Comparison of ENCODE assay signal across 1 cellular context in the genomic region with DNA sequence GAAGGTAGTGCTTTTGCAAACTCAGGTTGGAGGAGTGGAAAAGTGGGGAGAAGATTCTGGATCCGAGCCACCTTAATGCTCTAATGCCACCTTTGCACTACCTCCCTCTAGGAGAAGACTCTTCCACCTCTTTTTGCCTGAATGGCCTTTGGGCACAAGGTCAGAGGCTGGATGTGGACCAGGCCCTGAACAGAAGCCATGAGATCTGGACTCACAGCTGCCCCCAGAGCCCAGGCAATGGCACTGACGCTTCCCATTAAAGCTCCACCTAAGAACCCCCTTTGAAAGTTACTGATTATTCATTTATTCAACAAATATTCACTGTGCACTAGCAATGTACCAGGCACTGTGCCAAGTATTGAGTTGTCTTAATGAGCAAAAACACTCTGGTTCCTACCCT.
TF ChIP-seq lines count a peak whose summit lies in the region.

No MANE protein-coding gene starts in this region.

TF ChIP-seq in K562, 482 proteins besides CTCF, POLR2A, EP300 and RAD21:
- TF ChIP-seq, protein P1, sequence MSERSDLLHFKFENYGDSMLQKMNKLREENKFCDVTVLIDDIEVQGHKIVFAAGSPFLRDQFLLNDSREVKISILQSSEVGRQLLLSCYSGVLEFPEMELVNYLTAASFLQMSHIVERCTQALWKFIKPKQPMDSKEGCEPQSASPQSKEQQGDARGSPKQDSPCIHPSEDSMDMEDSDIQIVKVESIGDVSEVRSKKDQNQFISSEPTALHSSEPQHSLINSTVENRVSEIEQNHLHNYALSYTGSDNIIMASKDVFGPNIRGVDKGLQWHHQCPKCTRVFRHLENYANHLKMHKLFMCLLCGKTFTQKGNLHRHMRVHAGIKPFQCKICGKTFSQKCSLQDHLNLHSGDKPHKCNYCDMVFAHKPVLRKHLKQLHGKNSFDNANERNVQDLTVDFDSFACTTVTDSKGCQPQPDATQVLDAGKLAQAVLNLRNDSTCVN (CRISPR knock-in tag; IDR thresholded peaks at IDR 0.05), result no peak
- no peak for TF ChIP-seq NR3C1 (CRISPR knock-in tag; IDR thresholded peaks at IDR 0.05)
- TF ChIP-seq, protein P2, sequence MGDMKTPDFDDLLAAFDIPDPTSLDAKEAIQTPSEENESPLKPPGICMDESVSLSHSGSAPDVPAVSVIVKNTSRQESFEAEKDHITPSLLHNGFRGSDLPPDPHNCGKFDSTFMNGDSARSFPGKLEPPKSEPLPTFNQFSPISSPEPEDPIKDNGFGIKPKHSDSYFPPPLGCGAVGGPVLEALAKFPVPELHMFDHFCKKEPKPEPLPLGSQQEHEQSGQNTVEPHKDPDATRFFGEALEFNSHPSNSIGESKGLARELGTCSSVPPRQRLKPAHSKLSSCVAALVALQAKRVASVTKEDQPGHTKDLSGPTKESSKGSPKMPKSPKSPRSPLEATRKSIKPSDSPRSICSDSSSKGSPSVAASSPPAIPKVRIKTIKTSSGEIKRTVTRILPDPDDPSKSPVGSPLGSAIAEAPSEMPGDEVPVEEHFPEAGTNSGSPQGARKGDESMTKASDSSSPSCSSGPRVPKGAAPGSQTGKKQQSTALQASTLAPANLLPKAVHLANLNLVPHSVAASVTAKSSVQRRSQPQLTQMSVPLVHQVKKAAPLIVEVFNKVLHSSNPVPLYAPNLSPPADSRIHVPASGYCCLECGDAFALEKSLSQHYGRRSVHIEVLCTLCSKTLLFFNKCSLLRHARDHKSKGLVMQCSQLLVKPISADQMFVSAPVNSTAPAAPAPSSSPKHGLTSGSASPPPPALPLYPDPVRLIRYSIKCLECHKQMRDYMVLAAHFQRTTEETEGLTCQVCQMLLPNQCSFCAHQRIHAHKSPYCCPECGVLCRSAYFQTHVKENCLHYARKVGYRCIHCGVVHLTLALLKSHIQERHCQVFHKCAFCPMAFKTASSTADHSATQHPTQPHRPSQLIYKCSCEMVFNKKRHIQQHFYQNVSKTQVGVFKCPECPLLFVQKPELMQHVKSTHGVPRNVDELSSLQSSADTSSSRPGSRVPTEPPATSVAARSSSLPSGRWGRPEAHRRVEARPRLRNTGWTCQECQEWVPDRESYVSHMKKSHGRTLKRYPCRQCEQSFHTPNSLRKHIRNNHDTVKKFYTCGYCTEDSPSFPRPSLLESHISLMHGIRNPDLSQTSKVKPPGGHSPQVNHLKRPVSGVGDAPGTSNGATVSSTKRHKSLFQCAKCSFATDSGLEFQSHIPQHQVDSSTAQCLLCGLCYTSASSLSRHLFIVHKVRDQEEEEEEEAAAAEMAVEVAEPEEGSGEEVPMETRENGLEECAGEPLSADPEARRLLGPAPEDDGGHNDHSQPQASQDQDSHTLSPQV (IDR thresholded peaks at IDR 0.05), result no peak
- TF ChIP-seq, protein P3, sequence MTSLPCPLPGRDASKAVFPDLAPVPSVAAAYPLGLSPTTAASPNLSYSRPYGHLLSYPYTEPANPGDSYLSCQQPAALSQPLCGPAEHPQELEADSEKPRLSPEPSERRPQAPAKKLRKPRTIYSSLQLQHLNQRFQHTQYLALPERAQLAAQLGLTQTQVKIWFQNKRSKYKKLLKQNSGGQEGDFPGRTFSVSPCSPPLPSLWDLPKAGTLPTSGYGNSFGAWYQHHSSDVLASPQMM (CRISPR knock-in tag; IDR thresholded peaks at IDR 0.05), result no peak
- TF ChIP-seq ZNF445 (CRISPR knock-in tag; IDR thresholded peaks at IDR 0.05; ENCODE audit: low read depth), result no peak
- TF ChIP-seq HMG20A (CRISPR knock-in tag; conservative IDR thresholded peaks at IDR 0.05), result no peak
- no peak for TF ChIP-seq PHF8 (IDR thresholded peaks at IDR 0.05; ENCODE audit: borderline replicate concordance, low read length)
- TF ChIP-seq STAT6 (CRISPR knock-in tag; IDR thresholded peaks at IDR 0.05), result no peak
- TF ChIP-seq NCOA6 (IDR thresholded peaks at IDR 0.05), result no peak
- TF ChIP-seq, protein P4, sequence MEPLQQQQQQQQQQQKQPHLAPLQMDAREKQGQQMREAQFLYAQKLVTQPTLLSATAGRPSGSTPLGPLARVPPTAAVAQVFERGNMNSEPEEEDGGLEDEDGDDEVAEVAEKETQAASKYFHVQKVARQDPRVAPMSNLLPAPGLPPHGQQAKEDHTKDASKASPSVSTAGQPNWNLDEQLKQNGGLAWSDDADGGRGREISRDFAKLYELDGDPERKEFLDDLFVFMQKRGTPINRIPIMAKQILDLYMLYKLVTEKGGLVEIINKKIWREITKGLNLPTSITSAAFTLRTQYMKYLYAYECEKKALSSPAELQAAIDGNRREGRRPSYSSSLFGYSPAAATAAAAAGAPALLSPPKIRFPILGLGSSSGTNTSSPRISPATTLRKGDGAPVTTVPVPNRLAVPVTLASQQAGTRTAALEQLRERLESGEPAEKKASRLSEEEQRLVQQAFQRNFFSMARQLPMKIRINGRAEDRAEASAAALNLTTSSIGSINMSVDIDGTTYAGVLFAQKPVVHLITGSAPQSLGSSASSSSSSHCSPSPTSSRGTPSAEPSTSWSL (CRISPR knock-in tag; IDR thresholded peaks at IDR 0.05; ENCODE audit: borderline replicate concordance), result no peak
- TF ChIP-seq SP1 (CRISPR knock-in tag; IDR thresholded peaks at IDR 0.05), result no peak
- no peak for TF ChIP-seq LARP7 (IDR thresholded peaks at IDR 0.05)
- no peak for TF ChIP-seq TAF7 (tag; IDR thresholded peaks at IDR 0.05)
- TF ChIP-seq RFX7 (CRISPR knock-in tag; IDR thresholded peaks at IDR 0.05), result no peak
- TF ChIP-seq SRSF3 (IDR thresholded peaks at IDR 0.05; ENCODE audit: insufficient read depth, low read length), result no peak
- TF ChIP-seq XRCC3 (IDR thresholded peaks at IDR 0.05), result no peak
- TF ChIP-seq, protein P5, sequence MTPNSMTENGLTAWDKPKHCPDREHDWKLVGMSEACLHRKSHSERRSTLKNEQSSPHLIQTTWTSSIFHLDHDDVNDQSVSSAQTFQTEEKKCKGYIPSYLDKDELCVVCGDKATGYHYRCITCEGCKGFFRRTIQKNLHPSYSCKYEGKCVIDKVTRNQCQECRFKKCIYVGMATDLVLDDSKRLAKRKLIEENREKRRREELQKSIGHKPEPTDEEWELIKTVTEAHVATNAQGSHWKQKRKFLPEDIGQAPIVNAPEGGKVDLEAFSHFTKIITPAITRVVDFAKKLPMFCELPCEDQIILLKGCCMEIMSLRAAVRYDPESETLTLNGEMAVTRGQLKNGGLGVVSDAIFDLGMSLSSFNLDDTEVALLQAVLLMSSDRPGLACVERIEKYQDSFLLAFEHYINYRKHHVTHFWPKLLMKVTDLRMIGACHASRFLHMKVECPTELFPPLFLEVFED (CRISPR knock-in tag; conservative IDR thresholded peaks at IDR 0.05), result no peak
